8 cellular contexts compared by ENCODE assay signal in the genomic region with DNA sequence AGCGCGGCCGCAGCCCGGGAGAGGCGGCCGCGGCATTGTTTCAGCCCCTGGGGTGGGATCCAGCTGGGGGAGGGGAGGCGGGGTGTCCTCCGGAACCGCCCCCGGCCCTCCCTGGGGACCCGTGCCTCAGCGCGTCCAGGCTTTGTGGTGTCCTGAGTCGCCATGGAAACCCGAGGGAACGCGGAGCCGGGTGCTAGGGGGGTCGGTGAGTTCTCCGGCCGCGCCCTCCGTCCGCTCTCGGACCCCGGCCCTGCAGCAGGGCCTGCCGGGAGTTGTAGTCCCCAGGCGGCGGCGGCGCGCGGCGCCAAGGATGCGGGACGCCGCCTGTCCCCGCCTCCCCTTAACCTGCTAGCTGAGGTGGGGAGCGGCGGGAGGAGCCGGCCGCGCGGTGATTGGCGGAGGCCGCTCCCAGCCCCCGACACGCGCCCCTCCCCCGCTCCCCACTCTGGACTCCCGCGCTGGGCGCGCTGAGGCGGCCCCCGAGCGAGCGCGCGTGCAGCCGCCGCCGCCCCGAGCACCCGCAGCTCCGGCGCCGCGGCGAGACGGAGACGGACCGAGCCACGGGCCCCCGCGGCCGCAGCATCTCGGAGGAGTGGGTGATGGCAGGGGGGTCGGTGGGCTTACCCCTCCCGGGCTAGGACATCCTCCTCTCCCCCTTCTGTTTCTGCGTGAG. TPM values are rescaled to one million over a fixed set of nuclear protein-coding genes. Genes with fewer than 3 reads are reported as not detected.
DNase-seq lines count a peak whose midpoint lies in the region; ATAC-seq and TF ChIP-seq lines count a peak whose summit lies in the region.

A gene with protein sequence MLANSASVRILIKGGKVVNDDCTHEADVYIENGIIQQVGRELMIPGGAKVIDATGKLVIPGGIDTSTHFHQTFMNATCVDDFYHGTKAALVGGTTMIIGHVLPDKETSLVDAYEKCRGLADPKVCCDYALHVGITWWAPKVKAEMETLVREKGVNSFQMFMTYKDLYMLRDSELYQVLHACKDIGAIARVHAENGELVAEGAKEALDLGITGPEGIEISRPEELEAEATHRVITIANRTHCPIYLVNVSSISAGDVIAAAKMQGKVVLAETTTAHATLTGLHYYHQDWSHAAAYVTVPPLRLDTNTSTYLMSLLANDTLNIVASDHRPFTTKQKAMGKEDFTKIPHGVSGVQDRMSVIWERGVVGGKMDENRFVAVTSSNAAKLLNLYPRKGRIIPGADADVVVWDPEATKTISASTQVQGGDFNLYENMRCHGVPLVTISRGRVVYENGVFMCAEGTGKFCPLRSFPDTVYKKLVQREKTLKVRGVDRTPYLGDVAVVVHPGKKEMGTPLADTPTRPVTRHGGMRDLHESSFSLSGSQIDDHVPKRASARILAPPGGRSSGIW (plus strand): TSS at position 470 of the 673 bp plus-strand sequence. CDS start 50,368 bp downstream, outside the sequence.

- H3K4me3 ChIP-seq in iPS-18c (ENCODE audit: insufficient read depth, low read depth, low read length): peak within 1 kb of the TSS; percentile 67
- no peak within 1 kb of the TSS for H3K4me3 ChIP-seq in body of pancreas

- peaks cover 19% of the 10 kb centered on the region for H3K4me1 Mint-ChIP-seq in activated T-cell treated with anti-CD3 and anti-CD28 coated beads, Interleukin-2, amount 50 U/mL, for 72 hours (ENCODE audit: low read depth)

- H3K27ac ChIP-seq in body of pancreas: no peak within 1 kb of the TSS

- peaks cover 57% of the 10 kb centered on the region for H3K27me3 Mint-ChIP-seq in activated T-cell treated with anti-CD3 and anti-CD28 coated beads, Interleukin-2, amount 50 U/mL, for 72 hours (ENCODE audit: low read depth)

- TF ChIP-seq POLR2A in body of pancreas (IDR thresholded peaks at IDR 0.05): no peak

- TF ChIP-seq CTCF in GM10266 (IDR thresholded peaks at IDR 0.05; ENCODE audit: control insufficient read depth, insufficient read depth, low read depth, missing control alignments) (no peak), body of pancreas (IDR thresholded peaks at IDR 0.05) (no peak)

- peaks cover 35% of the 10 kb centered on the region for H3K4me1 ChIP-seq in body of pancreas

- DNase-seq in GM10266 (ENCODE audit: extremely low spot score) (peak; percentile 50), NCI-H2081 (lab: John Stamatoyannopoulos, UW) (peak; percentile 90 to 94), body of pancreas (no peak), 8988T (no peak)
- DNase-seq in activated T-cell treated with anti-CD3 and anti-CD28 coated beads, Interleukin-2, amount 50 U/mL, for 72 hours: peak; percentile 6 to 22
- DNase-seq in stimulated activated naive CD8-positive, alpha-beta T cell treated with anti-CD3 and anti-CD28 coated beads, Interleukin-15, Interleukin-2, amounts not matched to agents 100 U/mL and 50 U/mL, for 24 hours: peak; percentile 28

- peak within 1 kb of the TSS; percentile 72 to 80 for H3K4me3 Mint-ChIP-seq in activated T-cell treated with anti-CD3 and anti-CD28 coated beads, Interleukin-2, amount 50 U/mL, for 72 hours

- no peaks in the 10 kb centered on the region for H3K36me3 Mint-ChIP-seq in activated T-cell treated with anti-CD3 and anti-CD28 coated beads, Interleukin-2, amount 50 U/mL, for 72 hours (ENCODE audit: insufficient read depth in 2 of 2)

- H3K9me3 ChIP-seq in iPS-18c (ENCODE audit: control insufficient read depth, insufficient read depth, low read length) (peaks cover 2% of the 10 kb centered on the region), body of pancreas (no peaks in the 10 kb centered on the region)

- no peak within 1 kb of the TSS for H3K27ac Mint-ChIP-seq in activated T-cell treated with anti-CD3 and anti-CD28 coated beads, Interleukin-2, amount 50 U/mL, for 72 hours

- H3K36me3 ChIP-seq in body of pancreas (replicated peaks in 1 of 2; ENCODE audit: insufficient read depth in 1 of 2, low read depth in 2 of 2): no peaks in the 10 kb centered on the region

- intact Hi-C loops in body of pancreas (cut with DNase I): loop anchor here (5.0 kb wide), 1 partner anchor 95 kb away; no protein-coding TSS in a partner anchor

- peaks cover 4 to 41% of the 10 kb centered on the region in 2 donors for H3K27me3 ChIP-seq in body of pancreas

- ATAC-seq in activated T-cell treated with anti-CD3 and anti-CD28 coated beads, Interleukin-2, amount 50 U/mL, for 72 hours (replicated peaks in 1 of 2): peak; percentile 35 to 48
- no peak for ATAC-seq in stimulated activated naive CD8-positive, alpha-beta T cell treated with anti-CD3 and anti-CD28 coated beads, Interleukin-15, Interleukin-2, amounts not matched to agents 100 U/mL and 50 U/mL, for 24 hours
- no peak for ATAC-seq in HG03175 (IDR thresholded peaks at IDR 0.05; ENCODE audit: unreplicated experiment)
- ATAC-seq in body of pancreas: no peak

- H3K9me3 Mint-ChIP-seq in activated T-cell treated with anti-CD3 and anti-CD28 coated beads, Interleukin-2, amount 50 U/mL, for 72 hours: no peaks in the 10 kb centered on the region

- 0% methylated on average over 78 of the region's 82 CpGs; no CpG with 5 or more reads in 1 of the 2 donors for WGBS in body of pancreas, 2 donors

RNA-seq across cellular contexts. Expression of the gene that starts here (rescaled TPM):
- total RNA-seq in activated T-cell treated with anti-CD3 and anti-CD28 coated beads, Interleukin-2, amount 50 U/mL, for 72 hours: not detected
- total RNA-seq in body of pancreas: not detected

Comparison
In these comparisons a context has a peak if more than half of its experiments do, and no peak if none do; other contexts are left out.
1. Peak in DNase-seq and ATAC-seq in activated T-cell treated with anti-CD3 and anti-CD28 coated beads, Interleukin-2, amount 50 U/mL, for 72 hours; RNA of the gene not detected or under 1 TPM.
2. DNase-seq: peak in GM10266 (single experiment), NCI-H2081 (2 of 2) and stimulated activated naive CD8-positive, alpha-beta T cell treated with anti-CD3 and anti-CD28 coated beads, Interleukin-15, Interleukin-2, amounts not matched to agents 100 U/mL and 50 U/mL, for 24 hours (single experiment); none in body of pancreas (0 of 4) and 8988T (single experiment).